In genomic region chr14:24329736-24330135, GRCh38 we compare ENCODE assay signal across 1 cellular context.
TF ChIP-seq lines count a peak whose summit lies in the region.

No MANE protein-coding gene starts in this region.

TF ChIP-seq in GM12878, 131 proteins besides CTCF, POLR2A, EP300 and RAD21:
- no peak for TF ChIP-seq ZBTB11 (CRISPR knock-in tag; IDR thresholded peaks at IDR 0.05)
- TF ChIP-seq USF1 (IDR thresholded peaks at IDR 0.05; ENCODE audit: borderline replicate concordance, extremely low read length, insufficient read depth, low read depth, low read length) = peak; percentile 14
